Comparison of ENCODE assay signal across 11 cellular contexts in genomic region chr7:100044719-100045118, GRCh38. TPM values are rescaled to one million over a fixed set of nuclear protein-coding genes. Genes with fewer than 3 reads are reported as not detected.
DNase-seq lines count a peak whose midpoint lies in the region; ATAC-seq, FAIRE-seq and TF ChIP-seq lines count a peak whose summit lies in the region.
"Had no signal": no experiment of that assay in that cellular context is flagged by ENCODE, and none has a peak within 500 bp of the region (broad histone marks: within the 10 kb centered on the region; RNA-seq: fewer than 3 reads in every experiment).

No MANE protein-coding gene starts in this region.

- peak; percentile 61 for DNase-seq in activated CD4-positive, alpha-beta T cell treated with anti-CD3 and anti-CD28 coated beads, Interleukin-2, amount 10 ng/mL, durations not matched to agents 24 days and 14 days
- no peak for DNase-seq in activated CD4-positive, alpha-beta T cell treated with anti-CD3 and anti-CD28 coated beads, Interleukin-2, amount 50 U/mL, for 1 hour
- DNase-seq in NCI-H526 (lab: John Stamatoyannopoulos, UW) (peak; percentile 19 to 65), mammary epithelial cell (peak; percentile 33), small intestine (peak; percentile 72)
- no peak for DNase-seq in activated CD4-positive, CD25-positive, alpha-beta regulatory T cell treated with anti-CD3 and anti-CD28 coated beads, Interleukin-2, amount 50 U/mL, for 72 hours

- in situ Hi-C loops in mammary epithelial cell (cut with MboI; ENCODE audit: low sequenced_read_pairs in 2 of 2): no loop called here

- BruUV-seq in mammary epithelial cell (replicated peaks; lab: Mats Ljungman, UMichigan): no TSS peak

- H3K4me3 ChIP-seq in mammary epithelial cell (replicated peaks in 1 of 3; ENCODE audit: insufficient read depth in 1 of 3, low read depth in 2 of 3, low read length in 3 of 3) (no peak overlapping the region), small intestine (ENCODE audit: low read depth in 1 of 2, low read length in 2 of 2) (no peak overlapping the region)

- FAIRE-seq in small intestine (lab: Jason Lieb, UNC): no peak
- FAIRE-seq: endometrium, TTC549 had no signal

- intact Hi-C loops in activated CD4-positive, alpha-beta T cell treated with anti-CD3 and anti-CD28 coated beads, Interleukin-2, amount 10 ng/mL, durations not matched to agents 24 days and 14 days (cut with micrococcal nuclease): loop anchor here (5.0 kb wide), 1 partner anchor 38 kb away; the partner anchor contains the start of gene ZNF3
- intact Hi-C loops in mammary epithelial cell (cut with micrococcal nuclease): loop anchor here (2.0 kb wide), 1 partner anchor 36 kb away; the partner anchor contains the start of gene ZNF3

- no peaks in the 10 kb centered on the region for H3K27me3 ChIP-seq in mammary epithelial cell (ENCODE audit: insufficient read depth, low read length)
- H3K27me3 ChIP-seq in small intestine (ENCODE audit: control insufficient read depth in 2 of 2, insufficient read depth in 2 of 2, low read length in 2 of 2): no peaks in the 10 kb centered on the region

- H4K20me1 ChIP-seq in mammary epithelial cell (ENCODE audit: insufficient read depth, low read length): no peaks in the 10 kb centered on the region

- CTCF ChIA-PET in mammary epithelial cell (lab: Charles Lee; ENCODE audit: low non-redundant PET): no interaction called here

- H3K79me2 ChIP-seq in mammary epithelial cell (ENCODE audit: insufficient read depth, low read length): no peaks in the 10 kb centered on the region
- H3K79me2 ChIP-seq: parathyroid adenoma had no signal

- H3K36me3 ChIP-seq in mammary epithelial cell (ENCODE audit: insufficient read depth, low read length): no peaks in the 10 kb centered on the region
- no peaks in the 10 kb centered on the region for H3K36me3 ChIP-seq in small intestine (ENCODE audit: control insufficient read depth in 2 of 2, insufficient read depth in 2 of 2, low read length in 2 of 2)

- no peak for ATAC-seq in HG03520 (IDR thresholded peaks at IDR 0.05; ENCODE audit: unreplicated experiment)
- ATAC-seq in GM19351 (IDR thresholded peaks at IDR 0.05; ENCODE audit: unreplicated experiment): no peak

- H3K9me3 ChIP-seq in mammary epithelial cell (replicated peaks; ENCODE audit: insufficient read depth, low read length) (no peaks in the 10 kb centered on the region), small intestine (ENCODE audit: control insufficient read depth, low read depth) (no peaks in the 10 kb centered on the region)

- no peak overlapping the region for H3K9ac ChIP-seq in mammary epithelial cell (ENCODE audit: insufficient read depth, low read length)
- H3K9ac ChIP-seq: parathyroid adenoma had no signal

- H3K4me3 Mint-ChIP-seq in activated CD4-positive, alpha-beta T cell treated with anti-CD3 and anti-CD28 coated beads, Interleukin-2, amount 10 ng/mL, durations not matched to agents 24 days and 14 days: no peak overlapping the region

- no peaks in the 10 kb centered on the region for H3K9me3 Mint-ChIP-seq in activated CD4-positive, alpha-beta T cell treated with anti-CD3 and anti-CD28 coated beads, Interleukin-2, amount 10 ng/mL, durations not matched to agents 24 days and 14 days

- H3K27ac ChIP-seq in mammary epithelial cell (ENCODE audit: insufficient read depth, low read depth, low read length) (no peak overlapping the region), small intestine (ENCODE audit: low read depth in 1 of 2, low read length in 1 of 2) (no peak overlapping the region)
- H3K27ac ChIP-seq: parathyroid adenoma had no signal

- H3K4me1 Mint-ChIP-seq in activated CD4-positive, alpha-beta T cell treated with anti-CD3 and anti-CD28 coated beads, Interleukin-2, amount 10 ng/mL, durations not matched to agents 24 days and 14 days: peaks cover 14% of the 10 kb centered on the region

- H3K4me1 ChIP-seq in mammary epithelial cell (ENCODE audit: insufficient read depth, low read length): no peaks in the 10 kb centered on the region
- H3K4me1 ChIP-seq in small intestine (ENCODE audit: control insufficient read depth in 2 of 2, insufficient read depth in 1 of 2, low read depth in 1 of 2, low read length in 1 of 2): no peaks in the 10 kb centered on the region
- H3K4me1 ChIP-seq: parathyroid adenoma had no signal

- no peak overlapping the region for H3K27ac Mint-ChIP-seq in activated CD4-positive, alpha-beta T cell treated with anti-CD3 and anti-CD28 coated beads, Interleukin-2, amount 10 ng/mL, durations not matched to agents 24 days and 14 days

- peak in 1 of 2 donors; percentile 48 for TF ChIP-seq CTCF in mammary epithelial cell (conservative IDR thresholded peaks at IDR 0.05 in 1 of 2, IDR thresholded peaks at IDR 0.05 in 1 of 2; ENCODE audit: extremely low read depth in 1 of 2, insufficient read depth in 1 of 2, low read depth in 1 of 2, low read length in 2 of 2)

- H3K36me3 Mint-ChIP-seq in activated CD4-positive, alpha-beta T cell treated with anti-CD3 and anti-CD28 coated beads, Interleukin-2, amount 10 ng/mL, durations not matched to agents 24 days and 14 days (ENCODE audit: low read depth): peaks cover 4% of the 10 kb centered on the region

- dilution Hi-C loops in mammary epithelial cell (cut with HindIII; ENCODE audit: low sequenced_read_pairs): no loop called here

- H2AFZ ChIP-seq in mammary epithelial cell (ENCODE audit: low read depth, low read length): peak overlapping the region; percentile 54
- H2AFZ ChIP-seq: parathyroid adenoma had no signal

- WGBS in mammary epithelial cell (ENCODE audit: low coverage, missing lambda C conversion rate): 12% methylated on average over 6 of the region's 6 CpGs
- WGBS in small intestine, 3 donors: 22 to 44% (median 30%) methylated on average over 6 of the region's 6 CpGs

- peak overlapping the region; percentile 5 for H3K4me2 ChIP-seq in mammary epithelial cell (ENCODE audit: insufficient read depth, low read depth, low read length)

- H3K27me3 Mint-ChIP-seq in activated CD4-positive, alpha-beta T cell treated with anti-CD3 and anti-CD28 coated beads, Interleukin-2, amount 10 ng/mL, durations not matched to agents 24 days and 14 days: peaks cover 3% of the 10 kb centered on the region

RNA-seq across cellular contexts. Expression of gene ZSCAN21, which starts 4.9 kb away (rescaled TPM):
- total RNA-seq in activated CD4-positive, alpha-beta T cell treated with anti-CD3 and anti-CD28 coated beads, Interleukin-2, amount 10 ng/mL, durations not matched to agents 24 days and 14 days: 8.0 TPM in 2 replicates
- total RNA-seq in mammary epithelial cell: 10 to 100 TPM; 10.8 to 15.0 TPM
- polyA plus RNA-seq in mammary epithelial cell: 7.9 TPM
- polyA minus RNA-seq in mammary epithelial cell: 2.7 TPM
- 1 to 10 TPM; 4.0 to 7.0 (median 6.0) TPM for polyA plus RNA-seq in small intestine

RNA-seq across cellular contexts. Expression of gene ZKSCAN1, which starts 29.3 kb away (rescaled TPM):
- total RNA-seq in activated CD4-positive, alpha-beta T cell treated with anti-CD3 and anti-CD28 coated beads, Interleukin-2, amount 10 ng/mL, durations not matched to agents 24 days and 14 days: 54.8 and 56.3 TPM in 2 replicates
- 10 to 100 TPM; 42.7 to 80.8 TPM for total RNA-seq in mammary epithelial cell
- polyA plus RNA-seq in mammary epithelial cell (15.2 TPM), small intestine (10 to 100 TPM; 10.8 to 22.8 (median 15.4) TPM)
- polyA minus RNA-seq in mammary epithelial cell: 72.0 TPM

RNA-seq across cellular contexts. Expression of gene ZNF3, which starts 36.8 kb away (rescaled TPM):
- total RNA-seq in activated CD4-positive, alpha-beta T cell treated with anti-CD3 and anti-CD28 coated beads, Interleukin-2, amount 10 ng/mL, durations not matched to agents 24 days and 14 days: 21.5 and 23.3 TPM in 2 replicates
- total RNA-seq in mammary epithelial cell: 10 to 100 TPM; 22.6 to 28.7 TPM
- polyA plus RNA-seq in mammary epithelial cell (12.4 TPM), small intestine (10 to 100 TPM; 20.3 to 32.4 (median 21.9) TPM)
- polyA minus RNA-seq in mammary epithelial cell: 14.2 TPM

RNA-seq across cellular contexts. Expression of gene COPS6, which starts 44.0 kb away (rescaled TPM):
- 109 and 114 TPM in 2 replicates for total RNA-seq in activated CD4-positive, alpha-beta T cell treated with anti-CD3 and anti-CD28 coated beads, Interleukin-2, amount 10 ng/mL, durations not matched to agents 24 days and 14 days
- total RNA-seq in mammary epithelial cell: 100 to 1,000 TPM in 1 of 2 donors, 10 to 100 TPM in 1; 32.7 to 106 TPM
- polyA plus RNA-seq in mammary epithelial cell (156 TPM), small intestine (10 to 100 TPM; 76.7 to 92.0 (median 84.8) TPM)
- 164 TPM for polyA minus RNA-seq in mammary epithelial cell

RNA-seq across cellular contexts. Expression of gene MCM7, which starts 56.5 kb away (rescaled TPM):
- total RNA-seq in activated CD4-positive, alpha-beta T cell treated with anti-CD3 and anti-CD28 coated beads, Interleukin-2, amount 10 ng/mL, durations not matched to agents 24 days and 14 days: 464 and 469 TPM in 2 replicates
- total RNA-seq in mammary epithelial cell: 100 to 1,000 TPM in 1 of 2 donors, 10 to 100 TPM in 1; 16.0 to 114 TPM
- polyA plus RNA-seq in mammary epithelial cell: 163 TPM
- 137 TPM for polyA minus RNA-seq in mammary epithelial cell
- 10 to 100 TPM; 35.8 to 80.2 (median 46.5) TPM for polyA plus RNA-seq in small intestine

Comparison
In these comparisons a context has a peak if more than half of its experiments do, and no peak if none do; other contexts are left out.
1. DNase-seq: peak in activated CD4-positive, alpha-beta T cell treated with anti-CD3 and anti-CD28 coated beads, Interleukin-2, amount 10 ng/mL, durations not matched to agents 24 days and 14 days (single experiment), NCI-H526 (2 of 2), mammary epithelial cell (single experiment) and small intestine (single experiment); none in activated CD4-positive, alpha-beta T cell treated with anti-CD3 and anti-CD28 coated beads, Interleukin-2, amount 50 U/mL, for 1 hour (single experiment) and activated CD4-positive, CD25-positive, alpha-beta regulatory T cell treated with anti-CD3 and anti-CD28 coated beads, Interleukin-2, amount 50 U/mL, for 72 hours (single experiment).